8 cellular contexts compared by ENCODE assay signal in genomic region chr1:201999625-202000238, GRCh38. TPM values are rescaled to one million over a fixed set of nuclear protein-coding genes. Genes with fewer than 3 reads are reported as not detected.
DNase-seq lines count a peak whose midpoint lies in the region; ATAC-seq and TF ChIP-seq lines count a peak whose summit lies in the region.

No MANE protein-coding gene starts in this region.

- DNase-seq in COLO668 (lab: John Stamatoyannopoulos, UW; ENCODE audit: unreplicated experiment) (peak; percentile 75), HCEC 1CT (peak; percentile 48), NCI-H510A (lab: John Stamatoyannopoulos, UW) (peak; percentile 76), heart right ventricle (peak in 1 of 2 donors; percentile 27), gastrocnemius medialis (no peak), T-helper 9 cell (no peak)
- peak; percentile 48 for DNase-seq in activated naive CD4-positive, alpha-beta T cell treated with anti-CD3 and anti-CD28 coated beads, Interleukin-2, amount 10 ng/mL, durations not matched to agents 7 days and 5 days
- DNase-seq in activated T-helper 1 cell treated with anti-CD3 and anti-CD28 coated beads, Interleukin-12 subunit alpha, Interleukin-12 subunit beta, Interleukin-2, Interleukin-4 antibody, amounts not matched to agents 30 ng/mL and 10 ng/mL and 1 ng/mL, durations not matched to agents 14 hours and 24 hours and 36 hours (ENCODE audit: low spot score): no peak

- H3K4me3 Mint-ChIP-seq in activated naive CD4-positive, alpha-beta T cell treated with anti-CD3 and anti-CD28 coated beads, Interleukin-2, amount 10 ng/mL, durations not matched to agents 7 days and 5 days: no peak overlapping the region
- no peak overlapping the region for H3K4me3 Mint-ChIP-seq in activated T-helper 1 cell treated with anti-CD3 and anti-CD28 coated beads, Interleukin-12 subunit alpha, Interleukin-12 subunit beta, Interleukin-2, Interleukin-4 antibody, amounts not matched to agents 30 ng/mL and 10 ng/mL and 1 ng/mL, durations not matched to agents 14 hours and 24 hours and 36 hours

- no peaks in the 10 kb centered on the region for H3K27me3 ChIP-seq in heart right ventricle
- H3K27me3 ChIP-seq in gastrocnemius medialis: no peaks in the 10 kb centered on the region

- TF ChIP-seq CTCF in heart right ventricle (IDR thresholded peaks at IDR 0.05): peak; percentile 38 to 78 (median 69)
- peak in 4 of 5 experiments; percentile 26 to 61 (median 52) for TF ChIP-seq CTCF in gastrocnemius medialis (IDR thresholded peaks at IDR 0.05 in 4 of 5, conservative IDR thresholded peaks at IDR 0.05 in 1 of 5)

- H3K4me3 ChIP-seq in heart right ventricle: no peak overlapping the region
- H3K4me3 ChIP-seq in gastrocnemius medialis: no peak overlapping the region

- in situ Hi-C loops in gastrocnemius medialis (cut with MboI; ENCODE audit: low sequenced_read_pairs in 4 of 4): no loop called here

- no peaks in the 10 kb centered on the region for H3K27me3 Mint-ChIP-seq in activated naive CD4-positive, alpha-beta T cell treated with anti-CD3 and anti-CD28 coated beads, Interleukin-2, amount 10 ng/mL, durations not matched to agents 7 days and 5 days
- no peaks in the 10 kb centered on the region for H3K27me3 Mint-ChIP-seq in activated T-helper 1 cell treated with anti-CD3 and anti-CD28 coated beads, Interleukin-12 subunit alpha, Interleukin-12 subunit beta, Interleukin-2, Interleukin-4 antibody, amounts not matched to agents 30 ng/mL and 10 ng/mL and 1 ng/mL, durations not matched to agents 14 hours and 24 hours and 36 hours (ENCODE audit: insufficient read depth)

- peaks cover 31% of the 10 kb centered on the region for H3K36me3 Mint-ChIP-seq in activated naive CD4-positive, alpha-beta T cell treated with anti-CD3 and anti-CD28 coated beads, Interleukin-2, amount 10 ng/mL, durations not matched to agents 7 days and 5 days
- H3K36me3 Mint-ChIP-seq in activated T-helper 1 cell treated with anti-CD3 and anti-CD28 coated beads, Interleukin-12 subunit alpha, Interleukin-12 subunit beta, Interleukin-2, Interleukin-4 antibody, amounts not matched to agents 30 ng/mL and 10 ng/mL and 1 ng/mL, durations not matched to agents 14 hours and 24 hours and 36 hours (ENCODE audit: low read depth): peaks cover 28% of the 10 kb centered on the region

- intact Hi-C loops in heart right ventricle (cut with DNase I): no loop called here
- intact Hi-C loops in gastrocnemius medialis (cut with DNase I; ENCODE audit: low total_unique reads): no loop called here
- intact Hi-C loops in activated T-helper 1 cell treated with anti-CD3 and anti-CD28 coated beads, Interleukin-12 subunit alpha, Interleukin-12 subunit beta, Interleukin-2, Interleukin-4 antibody, amounts not matched to agents 30 ng/mL and 10 ng/mL and 1 ng/mL, durations not matched to agents 14 hours and 24 hours and 36 hours (cut with micrococcal nuclease): loop anchor here (1.0 kb wide), 1 partner anchor 136 kb away; no protein-coding TSS in a partner anchor

- H3K4me1 ChIP-seq in heart right ventricle: peaks cover 0 to 8% (median 0%) of the 10 kb centered on the region in 9 donors
- H3K4me1 ChIP-seq in gastrocnemius medialis: no peaks in the 10 kb centered on the region

- H3K27ac Mint-ChIP-seq in activated naive CD4-positive, alpha-beta T cell treated with anti-CD3 and anti-CD28 coated beads, Interleukin-2, amount 10 ng/mL, durations not matched to agents 7 days and 5 days: no peak overlapping the region
- no peak overlapping the region for H3K27ac Mint-ChIP-seq in activated T-helper 1 cell treated with anti-CD3 and anti-CD28 coated beads, Interleukin-12 subunit alpha, Interleukin-12 subunit beta, Interleukin-2, Interleukin-4 antibody, amounts not matched to agents 30 ng/mL and 10 ng/mL and 1 ng/mL, durations not matched to agents 14 hours and 24 hours and 36 hours

- H3K9me3 ChIP-seq in heart right ventricle: no peaks in the 10 kb centered on the region
- no peaks in the 10 kb centered on the region for H3K9me3 ChIP-seq in gastrocnemius medialis

- CTCF ChIA-PET in activated naive CD4-positive, alpha-beta T cell treated with anti-CD3 and anti-CD28 coated beads, Interleukin-2, amount 10 ng/mL, durations not matched to agents 7 days and 5 days (lab: Charles Lee): interaction anchor here (0.8 to 5.2 kb wide), 30 partner anchors 8 to 138 kb away, joined by 3 to 38 read pairs (median 5); partner anchors contain the start of genes ELF3 and RNPEP

- H3K4me1 Mint-ChIP-seq in activated naive CD4-positive, alpha-beta T cell treated with anti-CD3 and anti-CD28 coated beads, Interleukin-2, amount 10 ng/mL, durations not matched to agents 7 days and 5 days: no peaks in the 10 kb centered on the region
- no peaks in the 10 kb centered on the region for H3K4me1 Mint-ChIP-seq in activated T-helper 1 cell treated with anti-CD3 and anti-CD28 coated beads, Interleukin-12 subunit alpha, Interleukin-12 subunit beta, Interleukin-2, Interleukin-4 antibody, amounts not matched to agents 30 ng/mL and 10 ng/mL and 1 ng/mL, durations not matched to agents 14 hours and 24 hours and 36 hours (ENCODE audit: low read depth)

- H3K9me3 Mint-ChIP-seq in activated naive CD4-positive, alpha-beta T cell treated with anti-CD3 and anti-CD28 coated beads, Interleukin-2, amount 10 ng/mL, durations not matched to agents 7 days and 5 days: no peaks in the 10 kb centered on the region
- no peaks in the 10 kb centered on the region for H3K9me3 Mint-ChIP-seq in activated T-helper 1 cell treated with anti-CD3 and anti-CD28 coated beads, Interleukin-12 subunit alpha, Interleukin-12 subunit beta, Interleukin-2, Interleukin-4 antibody, amounts not matched to agents 30 ng/mL and 10 ng/mL and 1 ng/mL, durations not matched to agents 14 hours and 24 hours and 36 hours

- peak; percentile 36 to 62 (median 48) for ATAC-seq in heart right ventricle
- ATAC-seq in gastrocnemius medialis: peak in 1 of 2 donors; percentile 70

- no peak for TF ChIP-seq POLR2A in gastrocnemius medialis (IDR thresholded peaks at IDR 0.05)

- H3K36me3 ChIP-seq in heart right ventricle: peaks cover 0 to 99% (median 60%) of the 10 kb centered on the region in 9 donors
- H3K36me3 ChIP-seq in gastrocnemius medialis: peaks cover 0 to 68% of the 10 kb centered on the region in 2 donors

- 48 to 58% methylated on average over 16 of the region's 16 CpGs for WGBS in heart right ventricle, 2 donors

- no peak overlapping the region for H3K27ac ChIP-seq in heart right ventricle
- H3K27ac ChIP-seq in gastrocnemius medialis: no peak overlapping the region

RNA-seq across cellular contexts. Expression of gene ELF3, which starts 10.7 kb away (rescaled TPM):
- total RNA-seq in heart right ventricle (100 to 1,000 TPM in 1 of 10 donors, 10 to 100 TPM in 1, 1 to 10 TPM in 3, under 1 TPM in 3, not detected in 2; 0.09 to 255 (median 1.4) TPM), gastrocnemius medialis (1 to 10 TPM in 1 of 4 donors, under 1 TPM in 2, not detected in 1; 0.10 to 3.8 (median 0.73) TPM)
- 1 to 10 TPM in 1 of 2 donors, under 1 TPM in 1; 0.51 to 2.7 TPM for polyA plus RNA-seq in heart right ventricle
- total RNA-seq in activated T-helper 1 cell treated with anti-CD3 and anti-CD28 coated beads, Interleukin-12 subunit alpha, Interleukin-12 subunit beta, Interleukin-2, Interleukin-4 antibody, amounts not matched to agents 30 ng/mL and 10 ng/mL and 1 ng/mL, durations not matched to agents 14 hours and 24 hours and 36 hours: 0.23 and 0.59 TPM in 2 replicates

RNA-seq across cellular contexts. Expression of gene RNPEP, which starts 17.3 kb away (rescaled TPM):
- total RNA-seq in heart right ventricle (10 to 100 TPM; 11.1 to 27.4 (median 15.7) TPM), gastrocnemius medialis (10 to 100 TPM; 11.1 to 24.9 (median 21.2) TPM)
- polyA plus RNA-seq in heart right ventricle: 10 to 100 TPM; 13.8 to 24.0 TPM
- 31.1 and 34.2 TPM in 2 replicates for total RNA-seq in activated T-helper 1 cell treated with anti-CD3 and anti-CD28 coated beads, Interleukin-12 subunit alpha, Interleukin-12 subunit beta, Interleukin-2, Interleukin-4 antibody, amounts not matched to agents 30 ng/mL and 10 ng/mL and 1 ng/mL, durations not matched to agents 14 hours and 24 hours and 36 hours

RNA-seq across cellular contexts. Expression of gene TIMM17A, which starts 44.4 kb away (rescaled TPM):
- 100 to 1,000 TPM in 2 of 10 donors, 10 to 100 TPM in 8; 71.1 to 113 (median 88.9) TPM for total RNA-seq in heart right ventricle
- polyA plus RNA-seq in heart right ventricle: 100 to 1,000 TPM in 1 of 2 donors, 10 to 100 TPM in 1; 49.7 to 105 TPM
- total RNA-seq in gastrocnemius medialis: 10 to 100 TPM; 33.6 to 67.6 (median 43.3) TPM
- 117 and 127 TPM in 2 replicates for total RNA-seq in activated T-helper 1 cell treated with anti-CD3 and anti-CD28 coated beads, Interleukin-12 subunit alpha, Interleukin-12 subunit beta, Interleukin-2, Interleukin-4 antibody, amounts not matched to agents 30 ng/mL and 10 ng/mL and 1 ng/mL, durations not matched to agents 14 hours and 24 hours and 36 hours

RNA-seq across cellular contexts. Expression of gene LMOD1, which starts 53.4 kb away (rescaled TPM):
- total RNA-seq in heart right ventricle: 10 to 100 TPM in 4 of 10 donors, 1 to 10 TPM in 6; 3.6 to 15.2 (median 9.6) TPM
- 10 to 100 TPM in 1 of 2 donors, 1 to 10 TPM in 1; 9.9 to 22.7 TPM for polyA plus RNA-seq in heart right ventricle
- total RNA-seq in gastrocnemius medialis: 10 to 100 TPM; 12.8 to 39.5 (median 22.6) TPM
- not detected in 2 replicates for total RNA-seq in activated T-helper 1 cell treated with anti-CD3 and anti-CD28 coated beads, Interleukin-12 subunit alpha, Interleukin-12 subunit beta, Interleukin-2, Interleukin-4 antibody, amounts not matched to agents 30 ng/mL and 10 ng/mL and 1 ng/mL, durations not matched to agents 14 hours and 24 hours and 36 hours

Comparison
In these comparisons a context has a peak if more than half of its experiments do, and no peak if none do; other contexts are left out.
1. DNase-seq: peak in COLO668 (single experiment), HCEC 1CT (single experiment), NCI-H510A (single experiment) and activated naive CD4-positive, alpha-beta T cell treated with anti-CD3 and anti-CD28 coated beads, Interleukin-2, amount 10 ng/mL, durations not matched to agents 7 days and 5 days (single experiment); none in gastrocnemius medialis (0 of 2), T-helper 9 cell (single experiment) and activated T-helper 1 cell treated with anti-CD3 and anti-CD28 coated beads, Interleukin-12 subunit alpha, Interleukin-12 subunit beta, Interleukin-2, Interleukin-4 antibody, amounts not matched to agents 30 ng/mL and 10 ng/mL and 1 ng/mL, durations not matched to agents 14 hours and 24 hours and 36 hours (single experiment).